ENCODE assay signal across 20 cellular contexts in the genomic region with DNA sequence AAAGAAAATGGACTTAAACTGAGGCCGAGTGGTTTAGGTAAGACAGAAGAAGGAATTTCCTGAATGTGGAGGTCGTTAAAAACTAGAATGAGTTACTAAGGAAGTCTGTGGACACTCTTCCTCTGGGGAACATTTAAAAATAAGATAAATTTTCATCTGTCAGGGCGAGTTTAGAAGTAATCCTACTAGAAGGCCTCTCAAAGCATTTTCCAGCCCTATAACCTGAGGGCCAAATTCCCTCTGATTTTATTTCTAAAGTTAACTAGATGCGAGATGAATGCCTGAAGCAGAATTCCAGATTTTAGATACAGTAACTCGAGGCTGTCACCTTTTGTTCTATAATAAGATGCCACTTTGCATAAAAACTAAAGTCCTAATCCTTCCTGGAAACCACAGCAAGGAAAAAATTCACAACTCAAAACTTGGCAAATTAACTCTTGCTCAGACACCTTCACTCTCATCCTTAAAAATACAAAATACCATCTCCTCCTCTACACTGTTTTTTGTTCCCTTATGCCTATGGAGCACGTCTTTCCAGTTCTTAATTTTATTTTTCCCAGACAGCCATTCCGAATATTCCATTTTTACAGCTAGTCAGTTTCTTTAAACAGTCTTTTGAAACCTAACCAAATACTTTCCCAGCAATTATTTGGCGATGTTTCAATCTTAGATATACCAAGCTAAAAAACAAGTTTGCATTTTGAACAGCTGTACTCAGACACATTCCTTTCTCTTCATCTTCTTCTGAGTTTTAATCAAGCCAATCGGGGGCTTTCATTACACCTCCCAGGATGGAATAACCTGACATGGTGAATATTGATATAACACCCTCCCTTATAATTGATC.
A peak's percentile ranks its signal among the peaks of the same experiment; 100 is the strongest.
DNase-seq lines count a peak whose midpoint lies in the region; TF ChIP-seq lines count a peak whose summit lies in the region.
"Had no signal": no experiment of that assay in that cellular context is flagged by ENCODE, and none has a peak within 500 bp of the region (broad histone marks: within the 10 kb centered on the region; RNA-seq: fewer than 3 reads in every experiment).

No MANE protein-coding gene starts in this region.

- H3K4me3 ChIP-seq in mesodermal cell (ENCODE audit: extremely low read depth, insufficient read depth, low read length, poor library complexity, severe bottlenecking) (no peak overlapping the region), stomach smooth muscle (ENCODE audit: low read length in 2 of 2) (no peak overlapping the region), osteoblast (ENCODE audit: insufficient read depth, low read length) (no peak overlapping the region), prostate gland (no peak overlapping the region)
- H3K4me3 ChIP-seq: Peyer's patch had no signal

- H3K36me3 ChIP-seq in mesodermal cell (ENCODE audit: control insufficient read depth, insufficient read depth, low read length), result no peaks in the 10 kb centered on the region
- no peaks in the 10 kb centered on the region for H3K36me3 ChIP-seq in stomach smooth muscle (ENCODE audit: control insufficient read depth in 2 of 2, insufficient read depth in 2 of 2, low read length in 2 of 2)
- no peaks in the 10 kb centered on the region for H3K36me3 ChIP-seq in osteoblast (ENCODE audit: insufficient read depth, low read length)
- no peaks in the 10 kb centered on the region for H3K36me3 ChIP-seq in prostate gland
- H3K36me3 ChIP-seq: Peyer's patch had no signal

- peak overlapping the region; percentile 2 for H3K27ac ChIP-seq in mesodermal cell (ENCODE audit: low read depth, low read length, severe bottlenecking)
- H3K27ac ChIP-seq in stomach smooth muscle (ENCODE audit: low read length), result peak overlapping the region; percentile 53
- H3K27ac ChIP-seq in osteoblast (ENCODE audit: low read depth, low read length), result no peak overlapping the region
- no peak overlapping the region for H3K27ac ChIP-seq in prostate gland

- peak; percentile 18 for DNase-seq in M059J (ENCODE audit: low read depth)
- DNase-seq in cerebellar cortex (ENCODE audit: low spot score), result peak; percentile 87
- DNase-seq in osteoblast (ENCODE audit: insufficient read length, low spot score, missing footprints), result no peak
- DNase-seq in activated CD4-positive, CD25-positive, alpha-beta regulatory T cell (lab: John Stamatoyannopoulos, UW), result no peak
- no peak for DNase-seq in T1000 (lab: John Stamatoyannopoulos, UW)
- no peak for DNase-seq in prostate gland (ENCODE audit: low spot score)
- DNase-seq: activated CD8-positive, alpha-beta T cell treated with anti-CD3 and anti-CD28 coated beads for 36 hours; activated naive CD4-positive, alpha-beta T cell; activated T-cell treated with anti-CD3 and anti-CD28 coated beads, Interleukin-2, amount 50 U/mL, for 24 hours; amygdala; central memory CD4-positive, alpha-beta T cell; DMS79; H9; occipital lobe; Peyer's patch; SK-N-SH; stimulated activated CD4-positive, alpha-beta T cell treated with anti-CD3 and anti-CD28 coated beads, Interleukin-1b, Interleukin-23, amount 100 ng/mL, for 48 hours; stimulated activated naive B cell treated with anti-CD40 and anti-IgM and Interleukin-4, amounts not matched to agents 10 μg/mL and 1 μg/mL and 100 μg/mL, for 72 hours had no signal

- no peak overlapping the region for H3K4me2 ChIP-seq in osteoblast (ENCODE audit: insufficient read depth, low read length)
- H3K4me2 ChIP-seq: SK-N-SH had no signal

- H3K27me3 ChIP-seq in stomach smooth muscle (ENCODE audit: control insufficient read depth in 1 of 2, insufficient read depth in 2 of 2, low read length in 2 of 2), result no peaks in the 10 kb centered on the region
- no peaks in the 10 kb centered on the region for H3K27me3 ChIP-seq in osteoblast (ENCODE audit: insufficient read depth, low read length)
- no peaks in the 10 kb centered on the region for H3K27me3 ChIP-seq in prostate gland (replicated peaks; ENCODE audit: insufficient read depth)
- H3K27me3 ChIP-seq: Peyer's patch had no signal

- no peak for TF ChIP-seq CTCF in osteoblast (IDR thresholded peaks at IDR 0.05; ENCODE audit: extremely low read depth, low read depth, low read length)
- TF ChIP-seq CTCF in prostate gland (IDR thresholded peaks at IDR 0.05), result no peak

- no peak for TF ChIP-seq POLR2A in prostate gland (IDR thresholded peaks at IDR 0.05)

- H3K9me3 ChIP-seq in mesodermal cell (ENCODE audit: control insufficient read depth, low read length), result no peaks in the 10 kb centered on the region
- peaks cover 0 to 3% of the 10 kb centered on the region in 2 donors for H3K9me3 ChIP-seq in stomach smooth muscle (ENCODE audit: control insufficient read depth in 2 of 2, low read length in 2 of 2)
- H3K9me3 ChIP-seq in osteoblast (ENCODE audit: low read depth, low read length), result no peaks in the 10 kb centered on the region
- H3K9me3 ChIP-seq in prostate gland, result no peaks in the 10 kb centered on the region
- H3K9me3 ChIP-seq: Peyer's patch, SK-N-SH had no signal

- H2AFZ ChIP-seq in osteoblast (ENCODE audit: low read length), result no peak overlapping the region

- 69 to 85% methylated on average over 4 to 9 of the region's 9 CpGs for WGBS in mesodermal cell (ENCODE audit: insufficient coverage in 2 of 2), 2 experiments
- WGBS in prostate gland, result 18% methylated on average over 9 of the region's 9 CpGs

- H3K9ac ChIP-seq in stomach smooth muscle (ENCODE audit: low read length in 2 of 2), result peak overlapping the region in 1 of 2 donors; percentile 26
- H3K9ac ChIP-seq: SK-N-SH had no signal

- no peaks in the 10 kb centered on the region for H3K79me2 ChIP-seq in osteoblast (ENCODE audit: insufficient read depth, low read length)

- H4K20me1 ChIP-seq in osteoblast (ENCODE audit: insufficient read depth, low read length), result no peaks in the 10 kb centered on the region

- intact Hi-C loops in prostate gland (cut with DNase I), result no loop called here

- peaks cover 9% of the 10 kb centered on the region for H3K4me1 ChIP-seq in mesodermal cell (ENCODE audit: control insufficient read depth, insufficient read depth, low read length, poor library complexity, severe bottlenecking)
- peaks cover 18% of the 10 kb centered on the region for H3K4me1 ChIP-seq in stomach smooth muscle (ENCODE audit: control insufficient read depth, insufficient read depth, low read length)
- H3K4me1 ChIP-seq in osteoblast (ENCODE audit: insufficient read depth, low read length), result no peaks in the 10 kb centered on the region
- no peaks in the 10 kb centered on the region for H3K4me1 ChIP-seq in prostate gland (replicated peaks)
- H3K4me1 ChIP-seq: Peyer's patch had no signal

Comparison
In these comparisons a context has a peak if more than half of its experiments do, and no peak if none do; other contexts are left out.
1. DNase-seq: peak in M059J (single experiment) and cerebellar cortex (single experiment); none in osteoblast (single experiment), activated CD4-positive, CD25-positive, alpha-beta regulatory T cell (0 of 4), T1000 (single experiment) and prostate gland (single experiment).
2. H3K27ac ChIP-seq: peak in mesodermal cell (single experiment) and stomach smooth muscle (single experiment); none in osteoblast (single experiment) and prostate gland (0 of 2).